24 cellular contexts compared by ENCODE assay signal in the genomic region with DNA sequence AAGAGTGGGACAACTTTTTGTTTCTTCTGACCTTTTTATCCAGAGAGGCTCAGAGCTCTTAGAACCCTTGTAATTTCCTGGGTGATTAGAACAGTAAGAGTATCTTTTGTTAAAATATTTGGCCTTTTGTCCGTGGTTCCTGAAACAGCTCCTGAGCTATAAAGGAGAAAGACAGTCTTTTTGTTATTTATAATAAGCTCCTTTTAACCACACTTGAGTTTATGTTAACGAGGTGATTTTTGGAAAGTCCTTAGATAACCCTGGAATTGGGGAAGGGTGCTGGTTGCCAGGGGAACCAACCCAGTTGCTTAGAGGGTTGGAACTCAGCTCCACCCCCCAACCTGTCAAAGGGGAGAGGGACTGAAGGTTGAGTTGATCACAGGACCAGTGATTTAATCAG.
"Had no signal": no experiment of that assay in that cellular context is flagged by ENCODE, and none has a peak within 500 bp of the region (broad histone marks: within the 10 kb centered on the region; RNA-seq: fewer than 3 reads in every experiment).

No MANE protein-coding gene starts in this region.

- H3K27me3 ChIP-seq: brain microvascular endothelial cell, right atrium auricular region, thyroid gland had no signal

- H3K36me3 ChIP-seq: brain microvascular endothelial cell had no signal

- H3K4me3 ChIP-seq: right atrium auricular region, thyroid gland had no signal

- H3K9me3 Mint-ChIP-seq: activated B cell treated with CpG ODN at 0.5 μM for 24 hours had no signal

- H3K27ac Mint-ChIP-seq: activated B cell treated with CpG ODN at 0.5 μM for 24 hours; activated CD4-positive, alpha-beta T cell treated with anti-CD3 and anti-CD28 coated beads, Interleukin-2, amount 10 ng/mL, durations not matched to agents 24 days and 14 days; activated naive CD8-positive, alpha-beta T cell treated with anti-CD3 and anti-CD28 coated beads for 36 hours; memory B cell; natural killer cell treated with Interleukin-12 subunit alpha and Interleukin-12 subunit beta and Interleukin-15 and Interleukin-18, amount 100 ng/mL, for 72 hours; progenitor cell of endocrine pancreas; stimulated activated naive B cell treated with anti-CD40 and anti-IgM and Interleukin-4, amounts not matched to agents 10 μg/mL and 1 μg/mL and 100 μg/mL, for 72 hours; T-helper 17 cell had no signal

- DNase-seq: activated B cell treated with CpG ODN at 0.5 μM for 24 hours; activated CD4-positive, alpha-beta T cell treated with anti-CD3 and anti-CD28 coated beads, Interleukin-2, amount 10 ng/mL, durations not matched to agents 24 days and 14 days; activated CD8-positive, alpha-beta memory T cell treated with anti-CD3 and anti-CD28 coated beads for 24 hours; activated naive CD8-positive, alpha-beta T cell treated with anti-CD3 and anti-CD28 coated beads for 36 hours; anterior cingulate cortex; brain microvascular endothelial cell; cortex of kidney; effector memory CD4-positive, alpha-beta T cell; foreskin melanocyte; head of caudate nucleus; kidney glomerular epithelial cell; left ventricle myocardium superior; occipital lobe; stimulated activated CD4-positive, alpha-beta T cell treated with anti-CD3 and anti-CD28 coated beads, Interleukin-2, amount 100 ng/mL, for 48 hours; stimulated activated naive B cell treated with anti-CD40 and anti-IgM and Interleukin-4, amounts not matched to agents 10 μg/mL and 1 μg/mL and 100 μg/mL, for 72 hours; T-helper 17 cell had no signal

- H3K27ac ChIP-seq: brain microvascular endothelial cell, epithelial cell of prostate, right atrium auricular region had no signal

- H3K4me3 Mint-ChIP-seq: activated B cell treated with CpG ODN at 0.5 μM for 24 hours; activated CD4-positive, alpha-beta T cell treated with anti-CD3 and anti-CD28 coated beads, Interleukin-2, amount 10 ng/mL, durations not matched to agents 24 days and 14 days; activated naive CD8-positive, alpha-beta T cell treated with anti-CD3 and anti-CD28 coated beads for 36 hours; memory B cell; natural killer cell treated with Interleukin-12 subunit alpha and Interleukin-12 subunit beta and Interleukin-15 and Interleukin-18, amount 100 ng/mL, for 72 hours; stimulated activated naive B cell treated with anti-CD40 and anti-IgM and Interleukin-4, amounts not matched to agents 10 μg/mL and 1 μg/mL and 100 μg/mL, for 72 hours; T-helper 17 cell had no signal

- FAIRE-seq: TTC549, urothelium cell line had no signal

- ATAC-seq: left ventricle myocardium superior; natural killer cell treated with Interleukin-12 subunit alpha and Interleukin-12 subunit beta and Interleukin-15 and Interleukin-18, amount 100 ng/mL, for 72 hours; stimulated activated naive B cell treated with anti-CD40 and anti-IgM and Interleukin-4, amounts not matched to agents 10 μg/mL and 1 μg/mL and 100 μg/mL, for 72 hours; T-helper 17 cell had no signal

- H3K9me3 ChIP-seq: thyroid gland had no signal
